ENCODE assay signal across 19 cellular contexts in the genomic region with DNA sequence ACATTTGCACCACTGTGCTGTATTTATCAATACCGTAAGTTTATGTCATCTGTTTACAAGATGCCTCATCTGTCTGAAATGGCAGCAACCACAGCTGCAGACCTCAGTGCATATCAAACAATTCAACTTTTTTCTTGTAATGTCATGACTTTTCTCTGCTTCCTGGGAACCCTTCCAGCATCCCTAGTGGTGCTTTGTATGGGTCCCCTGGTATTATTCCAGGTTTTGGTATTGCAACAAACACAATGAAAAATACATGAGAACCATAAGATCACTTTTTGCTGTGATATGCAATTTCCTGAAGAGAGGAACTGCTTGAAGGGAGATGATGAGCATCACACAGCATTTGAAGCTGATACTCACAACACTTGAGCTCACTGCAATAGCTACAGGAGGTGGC. TPM values are rescaled to one million over a fixed set of nuclear protein-coding genes. Genes with fewer than 3 reads are reported as not detected.
DNase-seq lines count a peak whose midpoint lies in the region; TF ChIP-seq lines count a peak whose summit lies in the region.
"Had no signal": no experiment of that assay in that cellular context is flagged by ENCODE, and none has a peak within 500 bp of the region (broad histone marks: within the 10 kb centered on the region; RNA-seq: fewer than 3 reads in every experiment).

No MANE protein-coding gene starts in this region.

- no peak overlapping the region for H3K9ac ChIP-seq in mammary epithelial cell (ENCODE audit: insufficient read depth, low read length)

- no peaks in the 10 kb centered on the region for H3K9me3 ChIP-seq in mammary epithelial cell (replicated peaks; ENCODE audit: insufficient read depth, low read length)

- H3K4me1 Mint-ChIP-seq in MCF 10A (ENCODE audit: insufficient read depth, unreplicated experiment) = no peaks in the 10 kb centered on the region
- H3K4me1 Mint-ChIP-seq in activated T-helper 1 cell treated with anti-CD3 and anti-CD28 coated beads, Interleukin-12 subunit alpha, Interleukin-12 subunit beta, Interleukin-2, Interleukin-4 antibody, amounts not matched to agents 30 ng/mL and 10 ng/mL and 1 ng/mL, durations not matched to agents 14 hours and 24 hours and 36 hours (ENCODE audit: low read depth) = no peaks in the 10 kb centered on the region
- H3K4me1 Mint-ChIP-seq: CD14-positive monocyte had no signal

- no peaks in the 10 kb centered on the region for H3K36me3 ChIP-seq in mammary epithelial cell (ENCODE audit: insufficient read depth, low read length)
- H3K36me3 ChIP-seq in brain microvascular endothelial cell (replicated peaks) = no peaks in the 10 kb centered on the region

- POLR2A ChIA-PET in MCF 10A (lab: Yijun Ruan, JAX) = no interaction called here

- H3K36me3 Mint-ChIP-seq in MCF 10A (ENCODE audit: insufficient read depth, unreplicated experiment) = no peaks in the 10 kb centered on the region
- no peaks in the 10 kb centered on the region for H3K36me3 Mint-ChIP-seq in activated T-helper 1 cell treated with anti-CD3 and anti-CD28 coated beads, Interleukin-12 subunit alpha, Interleukin-12 subunit beta, Interleukin-2, Interleukin-4 antibody, amounts not matched to agents 30 ng/mL and 10 ng/mL and 1 ng/mL, durations not matched to agents 14 hours and 24 hours and 36 hours (ENCODE audit: low read depth)

- intact Hi-C loops in MCF 10A (cut with micrococcal nuclease) = no loop called here
- intact Hi-C loops in mammary epithelial cell (cut with micrococcal nuclease) = loop anchor here (5.0 kb wide), 1 partner anchor 70 kb away; no protein-coding TSS in a partner anchor
- intact Hi-C loops in activated T-helper 1 cell treated with anti-CD3 and anti-CD28 coated beads, Interleukin-12 subunit alpha, Interleukin-12 subunit beta, Interleukin-2, Interleukin-4 antibody, amounts not matched to agents 30 ng/mL and 10 ng/mL and 1 ng/mL, durations not matched to agents 14 hours and 24 hours and 36 hours (cut with micrococcal nuclease) = no loop called here

- no peak overlapping the region for H3K4me3 Mint-ChIP-seq in MCF 10A (ENCODE audit: unreplicated experiment)
- no peak overlapping the region for H3K4me3 Mint-ChIP-seq in activated T-helper 1 cell treated with anti-CD3 and anti-CD28 coated beads, Interleukin-12 subunit alpha, Interleukin-12 subunit beta, Interleukin-2, Interleukin-4 antibody, amounts not matched to agents 30 ng/mL and 10 ng/mL and 1 ng/mL, durations not matched to agents 14 hours and 24 hours and 36 hours
- H3K4me3 Mint-ChIP-seq: CD14-positive monocyte had no signal

- H3K27ac Mint-ChIP-seq in MCF 10A (ENCODE audit: low read depth, unreplicated experiment) = no peak overlapping the region
- H3K27ac Mint-ChIP-seq in activated T-helper 1 cell treated with anti-CD3 and anti-CD28 coated beads, Interleukin-12 subunit alpha, Interleukin-12 subunit beta, Interleukin-2, Interleukin-4 antibody, amounts not matched to agents 30 ng/mL and 10 ng/mL and 1 ng/mL, durations not matched to agents 14 hours and 24 hours and 36 hours = no peak overlapping the region
- H3K27ac Mint-ChIP-seq: CD14-positive monocyte had no signal

- H3K27ac ChIP-seq in mammary epithelial cell (ENCODE audit: insufficient read depth, low read depth, low read length) (no peak overlapping the region), brain microvascular endothelial cell (no peak overlapping the region)

- no peak overlapping the region for H3K4me3 ChIP-seq in mammary epithelial cell (replicated peaks in 1 of 3; ENCODE audit: insufficient read depth in 1 of 3, low read depth in 2 of 3, low read length in 3 of 3)
- H3K4me3 ChIP-seq in brain microvascular endothelial cell (ENCODE audit: low read depth, low read length) = no peak overlapping the region
- H3K4me3 ChIP-seq in fibroblast of the aortic adventitia (ENCODE audit: low read depth, low read length) = no peak overlapping the region

- peaks cover 8% of the 10 kb centered on the region for H3K9me3 Mint-ChIP-seq in MCF 10A (ENCODE audit: unreplicated experiment)
- peaks cover 3% of the 10 kb centered on the region for H3K9me3 Mint-ChIP-seq in activated T-helper 1 cell treated with anti-CD3 and anti-CD28 coated beads, Interleukin-12 subunit alpha, Interleukin-12 subunit beta, Interleukin-2, Interleukin-4 antibody, amounts not matched to agents 30 ng/mL and 10 ng/mL and 1 ng/mL, durations not matched to agents 14 hours and 24 hours and 36 hours

- no TSS peak for BruUV-seq in MCF 10A (replicated peaks; lab: Mats Ljungman, UMichigan)
- BruUV-seq in mammary epithelial cell (replicated peaks; lab: Mats Ljungman, UMichigan) = no TSS peak

- dilution Hi-C loops in mammary epithelial cell (cut with HindIII; ENCODE audit: low sequenced_read_pairs) = no loop called here

- peaks cover 3% of the 10 kb centered on the region for H3K27me3 ChIP-seq in mammary epithelial cell (ENCODE audit: insufficient read depth, low read length)
- H3K27me3 ChIP-seq in brain microvascular endothelial cell (replicated peaks) = no peaks in the 10 kb centered on the region

- WGBS in mammary epithelial cell (ENCODE audit: low coverage, missing lambda C conversion rate) = 90% methylated on average over 1 of the region's 1 CpG

- peaks cover 13% of the 10 kb centered on the region for H3K27me3 Mint-ChIP-seq in MCF 10A (ENCODE audit: insufficient read depth, unreplicated experiment)
- peaks cover 1% of the 10 kb centered on the region for H3K27me3 Mint-ChIP-seq in activated T-helper 1 cell treated with anti-CD3 and anti-CD28 coated beads, Interleukin-12 subunit alpha, Interleukin-12 subunit beta, Interleukin-2, Interleukin-4 antibody, amounts not matched to agents 30 ng/mL and 10 ng/mL and 1 ng/mL, durations not matched to agents 14 hours and 24 hours and 36 hours (ENCODE audit: insufficient read depth)

- no peaks in the 10 kb centered on the region for H4K20me1 ChIP-seq in mammary epithelial cell (ENCODE audit: insufficient read depth, low read length)

- no peak overlapping the region for H3K4me2 ChIP-seq in mammary epithelial cell (ENCODE audit: insufficient read depth, low read depth, low read length)

- H2AFZ ChIP-seq in mammary epithelial cell (ENCODE audit: low read depth, low read length) = no peak overlapping the region

- no peaks in the 10 kb centered on the region for H3K79me2 ChIP-seq in mammary epithelial cell (ENCODE audit: insufficient read depth, low read length)

- CTCF ChIA-PET in MCF 10A (lab: Yijun Ruan, JAX) (interaction anchor here (1.0 kb wide), 1 partner anchor 16 kb away, joined by 4 read pairs; no protein-coding TSS in a partner anchor), mammary epithelial cell (lab: Charles Lee; ENCODE audit: low non-redundant PET) (no interaction called here)

- peaks cover 12% of the 10 kb centered on the region for H3K4me1 ChIP-seq in mammary epithelial cell (ENCODE audit: insufficient read depth, low read length)

- TF ChIP-seq CTCF in MCF 10A (IDR thresholded peaks at IDR 0.05; ENCODE audit: unreplicated experiment) (no peak), mammary epithelial cell (conservative IDR thresholded peaks at IDR 0.05 in 1 of 2, IDR thresholded peaks at IDR 0.05 in 1 of 2; ENCODE audit: extremely low read depth in 1 of 2, insufficient read depth in 1 of 2, low read depth in 1 of 2, low read length in 2 of 2) (no peak), brain microvascular endothelial cell (IDR thresholded peaks at IDR 0.05; ENCODE audit: low read depth, low read length, missing control alignments) (no peak), fibroblast of the aortic adventitia (IDR thresholded peaks at IDR 0.05; ENCODE audit: insufficient read depth, low read length) (peak; percentile 18)

- in situ Hi-C loops in mammary epithelial cell (cut with MboI; ENCODE audit: low sequenced_read_pairs in 2 of 2) = no loop called here
- in situ Hi-C loops in brain microvascular endothelial cell (cut with HindIII; ENCODE audit: low pct_ligation_motif_present, low sequenced_read_pairs) = no loop called here

- DNase-seq in MCF 10A (ENCODE audit: unreplicated experiment) (peak; percentile 21), mammary epithelial cell (no peak), brain microvascular endothelial cell (peak; percentile 14), fibroblast of the aortic adventitia (ENCODE audit: low read depth) (peak; percentile 77), cerebellar cortex (ENCODE audit: low spot score) (no peak), AG08395 (ENCODE audit: low spot score) (no peak), GDM1 (lab: John Stamatoyannopoulos, UW) (no peak)
- no peak for DNase-seq in activated T-helper 1 cell treated with anti-CD3 and anti-CD28 coated beads, Interleukin-12 subunit alpha, Interleukin-12 subunit beta, Interleukin-2, Interleukin-4 antibody, amounts not matched to agents 30 ng/mL and 10 ng/mL and 1 ng/mL, durations not matched to agents 14 hours and 24 hours and 36 hours (ENCODE audit: low spot score)
- DNase-seq: COR-L47; DMS153; EL; H7; NCI-H1694; NCI-H2107; NCI-H226; NCI-H69; NK-92 treated with Interleukin-12 subunit alpha and Interleukin-12 subunit beta, amount 100 ng/mL, for 24 hours; OCI-M1 had no signal

RNA-seq across cellular contexts. Expression of a gene that starts 12.0 kb away (rescaled TPM):
- total RNA-seq in MCF 10A (2022) (195 and 263 TPM in 2 replicates), mammary epithelial cell (100 to 1,000 TPM; 109 to 170 TPM), fibroblast of the aortic adventitia (ENCODE audit: low replicate concordance) (207 and 333 TPM in 2 replicates)
- polyA plus RNA-seq in mammary epithelial cell = 116 TPM
- 123 TPM for polyA minus RNA-seq in mammary epithelial cell
- 119 and 121 TPM in 2 replicates for total RNA-seq in activated T-helper 1 cell treated with anti-CD3 and anti-CD28 coated beads, Interleukin-12 subunit alpha, Interleukin-12 subunit beta, Interleukin-2, Interleukin-4 antibody, amounts not matched to agents 30 ng/mL and 10 ng/mL and 1 ng/mL, durations not matched to agents 14 hours and 24 hours and 36 hours

Comparison
In these comparisons a context has a peak if more than half of its experiments do, and no peak if none do; other contexts are left out.
1. DNase-seq: peak in MCF 10A (single experiment), brain microvascular endothelial cell (single experiment) and fibroblast of the aortic adventitia (single experiment); none in mammary epithelial cell (single experiment), activated T-helper 1 cell treated with anti-CD3 and anti-CD28 coated beads, Interleukin-12 subunit alpha, Interleukin-12 subunit beta, Interleukin-2, Interleukin-4 antibody, amounts not matched to agents 30 ng/mL and 10 ng/mL and 1 ng/mL, durations not matched to agents 14 hours and 24 hours and 36 hours (single experiment), cerebellar cortex (single experiment), AG08395 (single experiment) and GDM1 (single experiment).